Comparison of ENCODE assay signal across 9 cellular contexts in the genomic region with DNA sequence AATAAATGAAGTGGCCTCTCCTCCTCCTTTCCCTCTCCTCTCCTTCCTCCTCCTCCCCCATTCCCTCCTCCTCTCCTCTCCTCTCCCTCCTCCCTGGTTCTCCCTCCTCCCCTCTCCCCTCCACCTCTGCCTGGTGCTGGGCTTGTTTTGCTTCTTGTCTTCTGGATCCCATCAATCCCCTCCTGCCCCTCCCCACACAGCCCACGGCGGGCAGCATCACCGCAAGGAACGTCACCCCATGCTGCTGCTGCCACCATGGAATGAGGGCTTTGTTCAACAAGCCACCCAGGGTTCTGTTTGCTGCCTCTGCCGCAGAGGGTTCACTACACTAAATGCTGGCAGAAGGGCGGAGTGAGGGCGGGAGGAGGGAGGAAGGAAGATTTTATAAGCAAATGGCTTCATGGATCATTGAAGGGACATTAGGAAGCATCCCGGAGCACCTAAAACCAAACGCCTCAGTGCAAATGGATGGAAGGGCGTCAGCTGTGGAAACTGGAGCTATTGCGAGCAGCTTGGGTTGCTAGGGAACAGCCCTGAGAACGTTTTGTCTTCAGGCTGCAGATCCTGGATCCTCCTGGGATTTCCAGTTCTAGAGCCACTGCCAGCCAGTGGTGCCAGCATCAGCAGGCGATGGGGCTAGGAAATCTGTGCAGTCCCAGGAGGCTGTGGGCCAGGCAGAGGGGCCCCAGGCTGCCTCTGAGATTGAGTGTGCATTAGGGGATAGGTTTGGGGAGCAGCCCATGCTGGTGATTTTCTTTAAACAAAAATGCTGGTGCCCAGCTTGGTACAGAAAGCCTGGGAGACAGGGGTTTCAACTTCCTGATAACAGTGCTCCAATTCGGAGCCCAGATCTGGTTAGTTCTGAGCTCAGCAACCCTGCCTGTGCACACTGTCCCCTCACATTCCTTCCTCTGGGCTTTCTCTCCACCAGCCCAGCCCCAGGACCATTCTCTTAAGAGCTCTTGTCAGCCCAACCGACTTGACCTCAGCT.
A peak's percentile ranks its signal among the peaks of the same experiment; 100 is the strongest.
DNase-seq lines count a peak whose midpoint lies in the region; ATAC-seq and TF ChIP-seq lines count a peak whose summit lies in the region.
"Had no signal": no experiment of that assay in that cellular context is flagged by ENCODE, and none has a peak within 500 bp of the region (broad histone marks: within the 10 kb centered on the region; RNA-seq: fewer than 3 reads in every experiment).

No MANE protein-coding gene starts in this region.

- no peaks in the 10 kb centered on the region for H3K9me3 ChIP-seq in upper lobe of left lung

- peaks cover 8% of the 10 kb centered on the region for H3K9me3 Mint-ChIP-seq in nephron
- no peaks in the 10 kb centered on the region for H3K9me3 Mint-ChIP-seq in activated CD8-positive, alpha-beta memory T cell treated with anti-CD3 and anti-CD28 coated beads, Interleukin-2, amount 10 ng/mL, durations not matched to agents 7 days and 5 days (ENCODE audit: low read depth)

- DNase-seq in AG09319 (ENCODE audit: extremely low read depth, low read depth) (peak; percentile 47), NCI-H2107 (lab: John Stamatoyannopoulos, UW) (peak; percentile 67), dorsolateral prefrontal cortex (peak; percentile 22 to 81 (median 69)), HPDE6-E6E7 (ENCODE audit: extremely low spot score) (no peak), upper lobe of left lung (no peak)
- no peak for DNase-seq in activated CD8-positive, alpha-beta memory T cell treated with anti-CD3 and anti-CD28 coated beads, Interleukin-2, amount 10 ng/mL, durations not matched to agents 7 days and 5 days

- peak overlapping the region; percentile 47 to 86 (median 49) for H3K27ac Mint-ChIP-seq in nephron
- no peak overlapping the region for H3K27ac Mint-ChIP-seq in activated CD8-positive, alpha-beta memory T cell treated with anti-CD3 and anti-CD28 coated beads, Interleukin-2, amount 10 ng/mL, durations not matched to agents 7 days and 5 days

- WGBS in upper lobe of left lung, 2 donors: 60 to 61% methylated on average over 15 of the region's 15 CpGs

- peak overlapping the region in 1 of 3 experiments; percentile 16 for H3K4me3 Mint-ChIP-seq in nephron
- no peak overlapping the region for H3K4me3 Mint-ChIP-seq in activated CD8-positive, alpha-beta memory T cell treated with anti-CD3 and anti-CD28 coated beads, Interleukin-2, amount 10 ng/mL, durations not matched to agents 7 days and 5 days

- TF ChIP-seq POLR2A in upper lobe of left lung (IDR thresholded peaks at IDR 0.05): no peak

- peak overlapping the region in 37 of 59 donors; percentile 10 to 55 (median 28) for H3K4me3 ChIP-seq in dorsolateral prefrontal cortex
- H3K4me3 ChIP-seq in upper lobe of left lung: no peak overlapping the region

- H3K36me3 Mint-ChIP-seq in nephron (ENCODE audit: low read depth): no peaks in the 10 kb centered on the region
- no peaks in the 10 kb centered on the region for H3K36me3 Mint-ChIP-seq in activated CD8-positive, alpha-beta memory T cell treated with anti-CD3 and anti-CD28 coated beads, Interleukin-2, amount 10 ng/mL, durations not matched to agents 7 days and 5 days

- CTCF ChIA-PET in activated CD8-positive, alpha-beta memory T cell treated with anti-CD3 and anti-CD28 coated beads, Interleukin-2, amount 10 ng/mL, durations not matched to agents 7 days and 5 days (lab: Charles Lee): no interaction called here

- peak in 1 of 4 donors; percentile 11 for TF ChIP-seq EP300 in upper lobe of left lung (IDR thresholded peaks at IDR 0.05)

- no peaks in the 10 kb centered on the region for H3K27me3 ChIP-seq in dorsolateral prefrontal cortex
- no peaks in the 10 kb centered on the region for H3K27me3 ChIP-seq in upper lobe of left lung

- H3K4me1 Mint-ChIP-seq in nephron: peaks cover 39% of the 10 kb centered on the region
- no peaks in the 10 kb centered on the region for H3K4me1 Mint-ChIP-seq in activated CD8-positive, alpha-beta memory T cell treated with anti-CD3 and anti-CD28 coated beads, Interleukin-2, amount 10 ng/mL, durations not matched to agents 7 days and 5 days

- peaks cover 22% of the 10 kb centered on the region for H3K27me3 Mint-ChIP-seq in nephron (ENCODE audit: low read depth)
- H3K27me3 Mint-ChIP-seq in activated CD8-positive, alpha-beta memory T cell treated with anti-CD3 and anti-CD28 coated beads, Interleukin-2, amount 10 ng/mL, durations not matched to agents 7 days and 5 days: no peaks in the 10 kb centered on the region

- peak overlapping the region in 58 of 59 donors; percentile 31 to 92 (median 82) for H3K27ac ChIP-seq in dorsolateral prefrontal cortex
- H3K27ac ChIP-seq in upper lobe of left lung: no peak overlapping the region
- H3K27ac ChIP-seq: C4-2B had no signal

- TF ChIP-seq CTCF in AG09319 (IDR thresholded peaks at IDR 0.05; ENCODE audit: low read depth, low read length) (no peak), dorsolateral prefrontal cortex (IDR thresholded peaks at IDR 0.05 in 54 of 56, conservative IDR thresholded peaks at IDR 0.05 in 2 of 56; ENCODE audit: low read depth in 1 of 56, partially characterized antibody in 56 of 56) (no peak), nephron (IDR thresholded peaks at IDR 0.05; ENCODE audit: unreplicated experiment in 3 of 3) (no peak), upper lobe of left lung (IDR thresholded peaks at IDR 0.05) (no peak)

- no peaks in the 10 kb centered on the region for H3K36me3 ChIP-seq in upper lobe of left lung

- intact Hi-C loops in dorsolateral prefrontal cortex (cut with DNase I): loop anchor here in 1 of 2 donors (10.0 kb wide), 1 partner anchor 376 kb away; the partner anchor contains the start of gene ZMIZ1

- no peaks in the 10 kb centered on the region for H3K4me1 ChIP-seq in upper lobe of left lung

- ATAC-seq in upper lobe of left lung (ENCODE audit: low FRiP score in 2 of 2) (no peak), HG03095 (IDR thresholded peaks at IDR 0.05; ENCODE audit: unreplicated experiment) (no peak)
- ATAC-seq in activated CD8-positive, alpha-beta memory T cell treated with anti-CD3 and anti-CD28 coated beads, Interleukin-2, amount 10 ng/mL, durations not matched to agents 7 days and 5 days: no peak

Comparison
In these comparisons a context has a peak if more than half of its experiments do, and no peak if none do; other contexts are left out.
1. DNase-seq: peak in AG09319 (single experiment), NCI-H2107 (single experiment) and dorsolateral prefrontal cortex (10 of 10); none in HPDE6-E6E7 (single experiment), upper lobe of left lung (0 of 2) and activated CD8-positive, alpha-beta memory T cell treated with anti-CD3 and anti-CD28 coated beads, Interleukin-2, amount 10 ng/mL, durations not matched to agents 7 days and 5 days (single experiment).
2. H3K27ac ChIP-seq: peak in dorsolateral prefrontal cortex (58 of 59); none in upper lobe of left lung (0 of 4).
3. H3K4me3 ChIP-seq: peak in dorsolateral prefrontal cortex (37 of 59); none in upper lobe of left lung (0 of 4).